5 cellular contexts compared by ENCODE assay signal in genomic region chr14:93643676-93644075, GRCh38.
"Had no signal": no experiment of that assay in that cellular context is flagged by ENCODE, and none has a peak within 500 bp of the region (broad histone marks: within the 10 kb centered on the region; RNA-seq: fewer than 3 reads in every experiment).

No MANE protein-coding gene starts in this region.

- H3K4me3 ChIP-seq: GM23338, K562 had no signal

- H3K27ac Mint-ChIP-seq: GM23338, H9 had no signal

- H3K9me3 Mint-ChIP-seq: GM23338 had no signal

- H2AFZ ChIP-seq: GM23338 had no signal

- H3K4me2 ChIP-seq: GM23338 had no signal

- ATAC-seq: GM23338, K562 had no signal

- DNase-seq: H9, HCEC 1CT, IMR-90 had no signal

- H3K4me3 Mint-ChIP-seq: GM23338, H9 had no signal

- H3K4me1 Mint-ChIP-seq: GM23338, H9 had no signal
